In the genomic region with DNA sequence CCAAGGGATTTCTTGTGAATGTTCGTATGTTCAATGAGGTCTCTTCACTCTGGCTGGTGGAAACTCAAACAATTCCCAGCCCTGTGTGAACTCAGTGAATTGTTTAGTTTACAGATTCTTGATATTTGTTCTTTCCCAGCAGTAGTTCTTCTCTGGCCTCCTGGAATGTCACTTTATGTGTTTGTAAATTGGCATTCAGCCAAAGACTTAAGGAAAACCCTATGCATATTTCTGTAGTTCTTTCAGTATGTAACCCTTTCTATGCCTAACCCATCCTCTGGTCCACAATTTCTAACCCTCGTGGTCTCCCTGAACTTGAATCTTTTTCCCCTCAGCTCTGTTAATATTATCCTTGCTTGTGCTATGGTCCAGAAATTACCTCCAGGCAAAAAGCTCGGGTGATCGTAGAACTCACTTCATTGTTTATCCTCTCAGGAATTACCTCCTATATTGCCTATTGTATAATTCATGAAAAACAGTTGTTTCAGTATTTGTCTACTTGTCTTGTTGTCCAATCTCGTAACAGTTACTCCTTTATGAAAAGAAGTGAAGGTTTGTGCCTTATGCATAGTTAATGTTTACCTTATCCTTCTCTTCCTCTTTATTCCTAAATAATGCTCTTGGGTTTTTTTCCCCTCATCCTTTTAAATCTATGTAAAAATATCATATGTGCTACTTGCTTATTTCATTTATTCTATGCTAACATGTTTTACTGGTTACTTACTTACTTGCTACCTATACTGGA, we compare ENCODE assay signal across 14 cellular contexts. TPM values are rescaled to one million over a fixed set of nuclear protein-coding genes. Genes with fewer than 3 reads are reported as not detected.
A peak's percentile ranks its signal among the peaks of the same experiment; 100 is the strongest.
DNase-seq lines count a peak whose midpoint lies in the region; TF ChIP-seq lines count a peak whose summit lies in the region.
"Had no signal": no experiment of that assay in that cellular context is flagged by ENCODE, and none has a peak within 500 bp of the region (broad histone marks: within the 10 kb centered on the region; RNA-seq: fewer than 3 reads in every experiment).

No MANE protein-coding gene starts in this region.

- 25% methylated on average over 5 of the region's 5 CpGs for WGBS in hepatocyte (ENCODE audit: low lambda C conversion rate, missing lambda C conversion rate)
- 66% methylated on average over 5 of the region's 5 CpGs for WGBS in smooth muscle cell (ENCODE audit: low lambda C conversion rate)

- peak overlapping the region; percentile 36; the same call in 1 of the 2 replicates for H3K4me3 ChIP-seq in HUES48 (ENCODE audit: low read depth, low read length)
- no peak overlapping the region for H3K4me3 ChIP-seq in adipocyte (ENCODE audit: low read length)
- H3K4me3 ChIP-seq in hepatocyte: no peak overlapping the region
- peak overlapping the region; percentile 0 for H3K4me3 ChIP-seq in smooth muscle cell
- H3K4me3 ChIP-seq: Peyer's patch had no signal

- H3K9me3 ChIP-seq in HUES48 (ENCODE audit: control insufficient read depth, insufficient read depth, low read length): no peaks in the 10 kb centered on the region
- H3K9me3 ChIP-seq in adipocyte (ENCODE audit: control insufficient read depth, low read length): no peaks in the 10 kb centered on the region
- H3K9me3 ChIP-seq in hepatocyte (ENCODE audit: low read depth): no peaks in the 10 kb centered on the region
- no peaks in the 10 kb centered on the region for H3K9me3 ChIP-seq in smooth muscle cell (replicated peaks; ENCODE audit: low read depth)
- H3K9me3 ChIP-seq: Peyer's patch had no signal

- no peaks in the 10 kb centered on the region for H3K27me3 ChIP-seq in HUES48 (ENCODE audit: control insufficient read depth, insufficient read depth, low read length)
- no peaks in the 10 kb centered on the region for H3K27me3 ChIP-seq in adipocyte (replicated peaks; ENCODE audit: control insufficient read depth, insufficient read depth, low read length)
- no peaks in the 10 kb centered on the region for H3K27me3 ChIP-seq in hepatocyte
- no peaks in the 10 kb centered on the region for H3K27me3 ChIP-seq in smooth muscle cell (ENCODE audit: low read depth)
- H3K27me3 ChIP-seq: Peyer's patch had no signal

- H3K27ac ChIP-seq in HUES48 (ENCODE audit: low read depth, low read length) (peak overlapping the region; percentile 85), hepatocyte (peak overlapping the region; percentile 54), smooth muscle cell (ENCODE audit: low read depth) (peak overlapping the region; percentile 75)
- H3K27ac ChIP-seq: Peyer's patch, WERI-Rb-1 had no signal

- no peaks in the 10 kb centered on the region for H3K4me1 Mint-ChIP-seq in CD14-positive monocyte

- no peaks in the 10 kb centered on the region for H3F3A ChIP-seq in smooth muscle cell (ENCODE audit: low read depth)

- DNase-seq in adipocyte (ENCODE audit: low read depth): peak; percentile 74
- peak; percentile 58 for DNase-seq in hepatocyte (ENCODE audit: low spot score)
- no peak for DNase-seq in smooth muscle cell (lab: John Stamatoyannopoulos, UW; ENCODE audit: unreplicated experiment)
- no peak for DNase-seq in NCI-H82 treated with DMSO at 0.1 percent for 48 hours (lab: John Stamatoyannopoulos, UW; ENCODE audit: unreplicated experiment)
- no peak for DNase-seq in CD14-positive monocyte (ENCODE audit: low spot score)
- DNase-seq in OCI-M2 (lab: John Stamatoyannopoulos, UW; ENCODE audit: unreplicated experiment): no peak
- DNase-seq: activated T-cell treated with anti-CD3 and anti-CD28 coated beads for 4 hours, DMS79 treated with DMSO at 0.1 percent for 48 hours, KBM-7, NCI-H2081 treated with DMSO at 0.1 percent for 48 hours, Peyer's patch, WERI-Rb-1 had no signal

- peaks cover 0 to 3% (median 0%) of the 10 kb centered on the region in 7 donors for H3K9me3 Mint-ChIP-seq in CD14-positive monocyte

- H3K4me3 Mint-ChIP-seq in CD14-positive monocyte: no peak overlapping the region

- intact Hi-C loops in CD14-positive monocyte (cut with micrococcal nuclease): no loop called here

- H3K27ac Mint-ChIP-seq in CD14-positive monocyte: no peak overlapping the region

- H3K36me3 ChIP-seq in HUES48 (ENCODE audit: control insufficient read depth, insufficient read depth, low read length) (no peaks in the 10 kb centered on the region), adipocyte (ENCODE audit: control insufficient read depth, insufficient read depth, low read length, severe bottlenecking) (no peaks in the 10 kb centered on the region), hepatocyte (replicated peaks; ENCODE audit: insufficient read depth, low read depth) (no peaks in the 10 kb centered on the region), smooth muscle cell (ENCODE audit: low read depth) (no peaks in the 10 kb centered on the region)
- H3K36me3 ChIP-seq: Peyer's patch, WERI-Rb-1 had no signal

- H3K4me1 ChIP-seq in HUES48 (ENCODE audit: control insufficient read depth, insufficient read depth, low read length) (peaks cover 35% of the 10 kb centered on the region), adipocyte (ENCODE audit: control insufficient read depth, insufficient read depth, low read length) (no peaks in the 10 kb centered on the region), hepatocyte (ENCODE audit: insufficient read depth) (peaks cover 21% of the 10 kb centered on the region), smooth muscle cell (ENCODE audit: low read depth) (peaks cover 19% of the 10 kb centered on the region)

- TF ChIP-seq CTCF in hepatocyte (IDR thresholded peaks at IDR 0.05; ENCODE audit: poor library complexity) (no peak), smooth muscle cell (IDR thresholded peaks at IDR 0.05; ENCODE audit: borderline replicate concordance, insufficient read depth, poor library complexity, severe bottlenecking) (no peak), CD14-positive monocyte (IDR thresholded peaks at IDR 0.05) (no peak)

- H2AFZ ChIP-seq in hepatocyte (no peak overlapping the region), smooth muscle cell (ENCODE audit: low read depth) (peak overlapping the region; percentile 40)

- H3K27me3 Mint-ChIP-seq in CD14-positive monocyte (ENCODE audit: low read depth in 3 of 3): no peaks in the 10 kb centered on the region

- H3K9ac ChIP-seq in HUES48 (ENCODE audit: low read depth, low read length) (no peak overlapping the region), adipocyte (ENCODE audit: low read length) (no peak overlapping the region), smooth muscle cell (ENCODE audit: low read depth) (no peak overlapping the region)

- H3K79me2 ChIP-seq in hepatocyte (no peaks in the 10 kb centered on the region), smooth muscle cell (ENCODE audit: low read depth) (no peaks in the 10 kb centered on the region)

- H4K20me1 ChIP-seq in hepatocyte (ENCODE audit: insufficient read depth, poor library complexity, severe bottlenecking) (no peaks in the 10 kb centered on the region), smooth muscle cell (ENCODE audit: low read depth) (no peaks in the 10 kb centered on the region)

- H3K36me3 Mint-ChIP-seq in CD14-positive monocyte: no peaks in the 10 kb centered on the region

- peak overlapping the region; percentile 59 for H3K4me2 ChIP-seq in hepatocyte
- H3K4me2 ChIP-seq in smooth muscle cell: peak overlapping the region; percentile 73

- no peaks in the 10 kb centered on the region for H3K9me2 ChIP-seq in hepatocyte (replicated peaks; ENCODE audit: insufficient read depth)

RNA-seq across cellular contexts. Expression of gene AGR3, which starts 23.7 kb away (rescaled TPM):
- 52.1 and 74.3 TPM in 2 replicates for total RNA-seq in hepatocyte
- polyA plus RNA-seq in hepatocyte: 51.0 and 65.1 TPM in 2 replicates
- total RNA-seq in smooth muscle cell: not detected in 2 replicates
- not detected in 2 replicates for polyA plus RNA-seq in smooth muscle cell
- polyA plus RNA-seq in CD14-positive monocyte: not detected
- total RNA-seq: frontal cortex had no signal

Comparison
In these comparisons a context has a peak if more than half of its experiments do, and no peak if none do; other contexts are left out.
1. H3K4me3 ChIP-seq: peak in HUES48 (single experiment) and smooth muscle cell (single experiment); none in adipocyte (single experiment) and hepatocyte (single experiment).
2. DNase-seq: peak in adipocyte (single experiment) and hepatocyte (single experiment); none in smooth muscle cell (single experiment), NCI-H82 treated with DMSO at 0.1 percent for 48 hours (single experiment), CD14-positive monocyte (single experiment) and OCI-M2 (single experiment).
3. RNA of gene AGR3, which starts 23.7 kb away (polyA plus RNA-seq): 51.0 to 65.1 TPM in hepatocyte; not detected in smooth muscle cell and not detected in CD14-positive monocyte; every median in the first group is over 10 times any median in the second.
4. Peak in every context shown above with its lines, with median percentiles within 50 percentile points of each other: H3K27ac ChIP-seq.